9 cellular contexts compared by ENCODE assay signal in genomic region chr1:108691128-108691885, GRCh38. TPM values are rescaled to one million over a fixed set of nuclear protein-coding genes. Genes with fewer than 3 reads are reported as not detected.
A peak's percentile ranks its signal among the peaks of the same experiment; 100 is the strongest.
DNase-seq lines count a peak whose midpoint lies in the region; ATAC-seq, FAIRE-seq and TF ChIP-seq lines count a peak whose summit lies in the region.
"Had no signal": no experiment of that assay in that cellular context is flagged by ENCODE, and none has a peak within 500 bp of the region (broad histone marks: within the 10 kb centered on the region; RNA-seq: fewer than 3 reads in every experiment).

No MANE protein-coding gene starts in this region.

- no peaks in the 10 kb centered on the region for H3F3A ChIP-seq in neural cell (ENCODE audit: insufficient read depth, low read length, poor library complexity, severe bottlenecking)

- H3K36me3 Mint-ChIP-seq in activated CD8-positive, alpha-beta memory T cell treated with anti-CD3 and anti-CD28 coated beads, Interleukin-2, amount 10 ng/mL, durations not matched to agents 7 days and 5 days = peaks cover 30% of the 10 kb centered on the region
- H3K36me3 Mint-ChIP-seq in endothelial cell (ENCODE audit: low read depth, unreplicated experiment) = peaks cover 8% of the 10 kb centered on the region

- no peak for DNase-seq in activated CD8-positive, alpha-beta memory T cell treated with anti-CD3 and anti-CD28 coated beads, Interleukin-2, amount 10 ng/mL, durations not matched to agents 7 days and 5 days
- DNase-seq in activated CD8-positive, alpha-beta memory T cell treated with anti-CD3 and anti-CD28 coated beads for 24 hours = no peak
- DNase-seq in endothelial cell (ENCODE audit: low spot score) = no peak
- DNase-seq in H54 (ENCODE audit: insufficient read length, low spot score) = no peak
- DNase-seq in stimulated activated CD4-positive, alpha-beta T cell treated with anti-CD3 and anti-CD28 coated beads, Interleukin-4, amount 100 ng/mL, for 24 hours = no peak
- no peak for DNase-seq in NK-92 treated with Interleukin-12 subunit alpha and Interleukin-12 subunit beta, amount 100 ng/mL, for 24 hours (lab: John Stamatoyannopoulos, UW)

- TF ChIP-seq POLR2A in H54 (IDR thresholded peaks at IDR 0.05; ENCODE audit: low read depth, low read length) = no peak

- CTCF ChIA-PET in activated CD8-positive, alpha-beta memory T cell treated with anti-CD3 and anti-CD28 coated beads, Interleukin-2, amount 10 ng/mL, durations not matched to agents 7 days and 5 days (lab: Charles Lee) = interaction anchor here (1.3 to 5.4 kb wide), 19 partner anchors 8 to 421 kb away, joined by 3 to 60 read pairs (median 7); partner anchors contain the start of genes CLCC1, EEIG2, HENMT1 and STXBP3

- TF ChIP-seq RAD21 in neural cell (conservative IDR thresholded peaks at IDR 0.05) = no peak

- no peaks in the 10 kb centered on the region for H3K27me3 ChIP-seq in OCI-LY3 (ENCODE audit: low read depth, low read length)
- H3K27me3 ChIP-seq in neural cell (ENCODE audit: insufficient read depth, low read depth, low read length) = no peaks in the 10 kb centered on the region

- H3K4me3 ChIP-seq in OCI-LY3 (ENCODE audit: low read length) (peak overlapping the region; percentile 99), neural cell (ENCODE audit: low read length) (peak overlapping the region; percentile 91)

- H3K27me3 Mint-ChIP-seq in activated CD8-positive, alpha-beta memory T cell treated with anti-CD3 and anti-CD28 coated beads, Interleukin-2, amount 10 ng/mL, durations not matched to agents 7 days and 5 days = no peaks in the 10 kb centered on the region
- peaks cover 9% of the 10 kb centered on the region for H3K27me3 Mint-ChIP-seq in endothelial cell (ENCODE audit: unreplicated experiment)

- ATAC-seq in activated CD8-positive, alpha-beta memory T cell treated with anti-CD3 and anti-CD28 coated beads, Interleukin-2, amount 10 ng/mL, durations not matched to agents 7 days and 5 days = peak; percentile 2

- TF ChIP-seq CTCF in OCI-LY3 (IDR thresholded peaks at IDR 0.05; ENCODE audit: low read depth, low read length) = no peak
- TF ChIP-seq CTCF in endothelial cell (IDR thresholded peaks at IDR 0.05; ENCODE audit: unreplicated experiment) = no peak
- TF ChIP-seq CTCF in neural cell (IDR thresholded peaks at IDR 0.05; ENCODE audit: poor library complexity, severe bottlenecking) = no peak

- peak overlapping the region; percentile 96 for H3K4me2 ChIP-seq in OCI-LY3 (ENCODE audit: low read length)
- H3K4me2 ChIP-seq in neural cell (ENCODE audit: low read length) = peak overlapping the region; percentile 100

- H3K4me1 Mint-ChIP-seq in activated CD8-positive, alpha-beta memory T cell treated with anti-CD3 and anti-CD28 coated beads, Interleukin-2, amount 10 ng/mL, durations not matched to agents 7 days and 5 days = peaks cover 30% of the 10 kb centered on the region
- peaks cover 44% of the 10 kb centered on the region for H3K4me1 Mint-ChIP-seq in endothelial cell (ENCODE audit: unreplicated experiment)

- H3K9ac ChIP-seq in OCI-LY3 (ENCODE audit: low read length) = peak overlapping the region; percentile 94
- H3K9ac ChIP-seq in neural cell (ENCODE audit: low read length) = peak overlapping the region; percentile 92

- H3K27ac ChIP-seq in OCI-LY3 (ENCODE audit: low read length) = peak overlapping the region; percentile 88
- H3K27ac ChIP-seq in neural cell (ENCODE audit: low read length) = peak overlapping the region; percentile 96

- no peaks in the 10 kb centered on the region for H3K9me2 ChIP-seq in neural cell (ENCODE audit: insufficient read depth, low read length)

- H3K9me3 Mint-ChIP-seq in activated CD8-positive, alpha-beta memory T cell treated with anti-CD3 and anti-CD28 coated beads, Interleukin-2, amount 10 ng/mL, durations not matched to agents 7 days and 5 days (ENCODE audit: low read depth) = no peaks in the 10 kb centered on the region
- H3K9me3 Mint-ChIP-seq in endothelial cell (ENCODE audit: unreplicated experiment) = no peaks in the 10 kb centered on the region

- peak overlapping the region; percentile 93 for H3K4me3 Mint-ChIP-seq in activated CD8-positive, alpha-beta memory T cell treated with anti-CD3 and anti-CD28 coated beads, Interleukin-2, amount 10 ng/mL, durations not matched to agents 7 days and 5 days
- H3K4me3 Mint-ChIP-seq in endothelial cell (ENCODE audit: unreplicated experiment) = peak overlapping the region; percentile 100

- no peaks in the 10 kb centered on the region for H3K9me3 ChIP-seq in OCI-LY3 (ENCODE audit: insufficient read depth, low read length)
- no peaks in the 10 kb centered on the region for H3K9me3 ChIP-seq in neural cell (ENCODE audit: low read length)

- peaks cover 27% of the 10 kb centered on the region for H4K20me1 ChIP-seq in OCI-LY3 (ENCODE audit: insufficient read depth, low read length)
- H4K20me1 ChIP-seq in neural cell (ENCODE audit: insufficient read depth) = peaks cover 3% of the 10 kb centered on the region

- H2AFZ ChIP-seq in OCI-LY3 (ENCODE audit: low read depth, low read length) (peak overlapping the region; percentile 83; the same call in 1 of the 2 replicates), neural cell (ENCODE audit: low read depth, low read length) (peak overlapping the region; percentile 29)

- H3K4me1 ChIP-seq in OCI-LY3 (ENCODE audit: low read length) = peaks cover 17% of the 10 kb centered on the region

- FAIRE-seq in H54 (lab: Jason Lieb, UNC) = no peak

- H3K27ac Mint-ChIP-seq in activated CD8-positive, alpha-beta memory T cell treated with anti-CD3 and anti-CD28 coated beads, Interleukin-2, amount 10 ng/mL, durations not matched to agents 7 days and 5 days = peak overlapping the region; percentile 97
- H3K27ac Mint-ChIP-seq in endothelial cell (ENCODE audit: unreplicated experiment) = peak overlapping the region; percentile 99

- peaks cover 23% of the 10 kb centered on the region for H3K36me3 ChIP-seq in OCI-LY3 (replicated peaks; ENCODE audit: low read depth, low read length)
- peaks cover 3% of the 10 kb centered on the region for H3K36me3 ChIP-seq in neural cell (ENCODE audit: insufficient read depth, low read length)

- no peak for TF ChIP-seq EP300 in neural cell (conservative IDR thresholded peaks at IDR 0.05; ENCODE audit: poor library complexity, severe bottlenecking)

- H3K79me2 ChIP-seq in OCI-LY3 (ENCODE audit: low read length) (peaks cover 54% of the 10 kb centered on the region), neural cell (replicated peaks; ENCODE audit: insufficient read depth, low read length) (peaks cover 44% of the 10 kb centered on the region)

TF ChIP-seq in neural cell, 6 proteins besides CTCF, POLR2A, EP300 and RAD21:
- TF ChIP-seq SMC3 (conservative IDR thresholded peaks at IDR 0.05; ENCODE audit: poor library complexity) (no peak), MXI1 (conservative IDR thresholded peaks at IDR 0.05; ENCODE audit: poor library complexity, severe bottlenecking) (no peak), EZH2 (IDR thresholded peaks at IDR 0.05; ENCODE audit: borderline replicate concordance, insufficient read depth, low read length, poor library complexity, severe bottlenecking) (no peak), POLR2AphosphoS5 (IDR thresholded peaks at IDR 0.05) (no peak), TAF1 (IDR thresholded peaks at IDR 0.05; ENCODE audit: low read depth) (no peak)
- TF ChIP-seq, protein P1, sequence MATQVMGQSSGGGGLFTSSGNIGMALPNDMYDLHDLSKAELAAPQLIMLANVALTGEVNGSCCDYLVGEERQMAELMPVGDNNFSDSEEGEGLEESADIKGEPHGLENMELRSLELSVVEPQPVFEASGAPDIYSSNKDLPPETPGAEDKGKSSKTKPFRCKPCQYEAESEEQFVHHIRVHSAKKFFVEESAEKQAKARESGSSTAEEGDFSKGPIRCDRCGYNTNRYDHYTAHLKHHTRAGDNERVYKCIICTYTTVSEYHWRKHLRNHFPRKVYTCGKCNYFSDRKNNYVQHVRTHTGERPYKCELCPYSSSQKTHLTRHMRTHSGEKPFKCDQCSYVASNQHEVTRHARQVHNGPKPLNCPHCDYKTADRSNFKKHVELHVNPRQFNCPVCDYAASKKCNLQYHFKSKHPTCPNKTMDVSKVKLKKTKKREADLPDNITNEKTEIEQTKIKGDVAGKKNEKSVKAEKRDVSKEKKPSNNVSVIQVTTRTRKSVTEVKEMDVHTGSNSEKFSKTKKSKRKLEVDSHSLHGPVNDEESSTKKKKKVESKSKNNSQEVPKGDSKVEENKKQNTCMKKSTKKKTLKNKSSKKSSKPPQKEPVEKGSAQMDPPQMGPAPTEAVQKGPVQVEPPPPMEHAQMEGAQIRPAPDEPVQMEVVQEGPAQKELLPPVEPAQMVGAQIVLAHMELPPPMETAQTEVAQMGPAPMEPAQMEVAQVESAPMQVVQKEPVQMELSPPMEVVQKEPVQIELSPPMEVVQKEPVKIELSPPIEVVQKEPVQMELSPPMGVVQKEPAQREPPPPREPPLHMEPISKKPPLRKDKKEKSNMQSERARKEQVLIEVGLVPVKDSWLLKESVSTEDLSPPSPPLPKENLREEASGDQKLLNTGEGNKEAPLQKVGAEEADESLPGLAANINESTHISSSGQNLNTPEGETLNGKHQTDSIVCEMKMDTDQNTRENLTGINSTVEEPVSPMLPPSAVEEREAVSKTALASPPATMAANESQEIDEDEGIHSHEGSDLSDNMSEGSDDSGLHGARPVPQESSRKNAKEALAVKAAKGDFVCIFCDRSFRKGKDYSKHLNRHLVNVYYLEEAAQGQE (IDR thresholded peaks at IDR 0.05; ENCODE audit: borderline replicate concordance) = no peak

RNA-seq across cellular contexts. Expression of gene PRPF38B, which starts 0.8 kb away (rescaled TPM):
- 10 to 100 TPM; 61.4 to 81.5 TPM for total RNA-seq in activated CD8-positive, alpha-beta memory T cell treated with anti-CD3 and anti-CD28 coated beads, Interleukin-2, amount 10 ng/mL, durations not matched to agents 7 days and 5 days
- 54.3 TPM for total RNA-seq in endothelial cell (ENCODE audit: unreplicated experiment)
- polyA plus RNA-seq in neural cell = 24.5 and 31.9 TPM in 2 replicates
- 29.2 and 37.3 TPM in 2 replicates for polyA minus RNA-seq in neural cell

RNA-seq across cellular contexts. Expression of gene FNDC7, which starts 21.4 kb away (rescaled TPM):
- not detected for total RNA-seq in activated CD8-positive, alpha-beta memory T cell treated with anti-CD3 and anti-CD28 coated beads, Interleukin-2, amount 10 ng/mL, durations not matched to agents 7 days and 5 days
- total RNA-seq in endothelial cell (ENCODE audit: unreplicated experiment) = 0.15 TPM
- polyA plus RNA-seq in neural cell = not detected in 2 replicates
- polyA minus RNA-seq in neural cell = not detected in 2 replicates
- total RNA-seq: dermis microvascular lymphatic vessel endothelial cell had no signal

RNA-seq across cellular contexts. Expression of gene HENMT1, which starts 30.4 kb away (rescaled TPM):
- total RNA-seq in activated CD8-positive, alpha-beta memory T cell treated with anti-CD3 and anti-CD28 coated beads, Interleukin-2, amount 10 ng/mL, durations not matched to agents 7 days and 5 days = 10 to 100 TPM; 34.1 to 36.0 TPM
- total RNA-seq in endothelial cell (ENCODE audit: unreplicated experiment) = 10.5 TPM
- polyA plus RNA-seq in neural cell = 2.6 and 4.1 TPM in 2 replicates
- 1.5 and 1.7 TPM in 2 replicates for polyA minus RNA-seq in neural cell

RNA-seq across cellular contexts. Expression of gene STXBP3, which starts 55.2 kb away (rescaled TPM):
- 10 to 100 TPM; 46.3 to 48.1 TPM for total RNA-seq in activated CD8-positive, alpha-beta memory T cell treated with anti-CD3 and anti-CD28 coated beads, Interleukin-2, amount 10 ng/mL, durations not matched to agents 7 days and 5 days
- 44.8 TPM for total RNA-seq in endothelial cell (ENCODE audit: unreplicated experiment)
- 29.6 and 39.3 TPM in 2 replicates for polyA plus RNA-seq in neural cell
- 26.3 and 42.3 TPM in 2 replicates for polyA minus RNA-seq in neural cell
